ENCODE assay signal across 19 cellular contexts in the genomic region with DNA sequence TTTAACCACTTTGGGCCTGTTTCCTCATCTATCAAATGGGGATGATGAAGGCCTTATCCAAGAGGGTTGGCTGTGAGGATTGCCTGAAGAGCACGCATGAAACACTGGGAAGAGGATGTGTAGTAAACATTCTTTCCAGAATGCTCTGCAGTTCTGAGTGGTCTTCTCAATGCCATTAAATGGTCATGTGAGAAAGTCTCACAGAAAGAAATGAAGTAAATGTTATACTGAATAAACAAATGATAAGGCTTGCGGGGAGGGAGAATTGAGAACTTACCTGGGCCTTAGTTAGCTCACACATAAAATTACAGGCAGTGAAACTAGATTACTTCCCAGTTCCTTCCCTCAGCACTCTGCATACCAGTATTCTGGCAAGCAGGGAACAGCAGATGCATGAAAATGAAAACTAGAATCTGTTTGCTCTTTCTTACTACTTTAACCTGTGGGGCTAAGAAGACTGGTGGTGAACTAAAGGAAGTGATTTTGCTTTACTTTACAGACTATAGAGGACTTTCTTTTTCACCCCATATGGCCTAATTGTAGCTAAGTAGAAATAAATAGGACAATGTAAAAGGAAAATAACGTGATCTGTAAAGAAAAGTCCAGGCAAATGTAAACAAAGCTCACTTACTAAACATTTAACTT.
DNase-seq lines count a peak whose midpoint lies in the region; ATAC-seq, FAIRE-seq and TF ChIP-seq lines count a peak whose summit lies in the region.
"Had no signal": no experiment of that assay in that cellular context is flagged by ENCODE, and none has a peak within 500 bp of the region (broad histone marks: within the 10 kb centered on the region; RNA-seq: fewer than 3 reads in every experiment).

No MANE protein-coding gene starts in this region.

- 20% methylated on average over 1 of the region's 3 CpGs; no CpG with 5 or more reads in 1 of the 2 experiments for WGBS in IMR-90 (ENCODE audit: extremely low coverage in 2 of 2, insufficient read length in 1 of 2), 2 experiments
- 37% methylated on average over 3 of the region's 3 CpGs for WGBS in smooth muscle cell (ENCODE audit: low lambda C conversion rate)

- H3K27me3 ChIP-seq in IMR-90 (ENCODE audit: control insufficient read depth, insufficient read depth, low read length) = no peaks in the 10 kb centered on the region; the same call in 1 of the 2 replicates
- H3K27me3 ChIP-seq in astrocyte (ENCODE audit: insufficient read depth, low read length) = no peaks in the 10 kb centered on the region
- H3K27me3 ChIP-seq in smooth muscle cell (ENCODE audit: low read depth) = no peaks in the 10 kb centered on the region
- H3K27me3 ChIP-seq: neutrophil had no signal

- H3F3A ChIP-seq in smooth muscle cell (ENCODE audit: low read depth) = peaks cover 7% of the 10 kb centered on the region

- no TSS peak for BruUV-seq in IMR-90 (replicated peaks; lab: Mats Ljungman, UMichigan)

- no peak overlapping the region for H3K14ac ChIP-seq in IMR-90 (replicated peaks; ENCODE audit: low read depth, low read length)

- H4K5ac ChIP-seq in IMR-90 (ENCODE audit: low read depth, low read length) = no peak overlapping the region

- H2BK20ac ChIP-seq in IMR-90 (ENCODE audit: low read depth, low read length) = no peak overlapping the region

- no peak overlapping the region for H4K91ac ChIP-seq in IMR-90 (ENCODE audit: insufficient read depth, low read depth, low read length)

- no peak overlapping the region for H3K9ac ChIP-seq in IMR-90 (ENCODE audit: low read depth, low read length)
- no peak overlapping the region for H3K9ac ChIP-seq in astrocyte (ENCODE audit: low read length)
- no peak overlapping the region for H3K9ac ChIP-seq in smooth muscle cell (ENCODE audit: low read depth)

- no peak overlapping the region for H2AK5ac ChIP-seq in IMR-90 (ENCODE audit: low read depth, low read length)

- H3K4me1 Mint-ChIP-seq in astrocyte (ENCODE audit: low read depth, unreplicated experiment) = peaks cover 11% of the 10 kb centered on the region

- H2BK15ac ChIP-seq in IMR-90 (ENCODE audit: low read depth, low read length) = no peak overlapping the region

- no peak for TF ChIP-seq POLR2A in IMR-90 (IDR thresholded peaks at IDR 0.05; ENCODE audit: low read depth, low read length)

- no peak overlapping the region for H3K4me3 Mint-ChIP-seq in astrocyte (ENCODE audit: unreplicated experiment)
- H3K4me3 Mint-ChIP-seq: brain had no signal

- no peak for TF ChIP-seq CTCF in IMR-90 (conservative IDR thresholded peaks at IDR 0.05; ENCODE audit: low read depth, low read length)
- TF ChIP-seq CTCF in astrocyte (IDR thresholded peaks at IDR 0.05; ENCODE audit: insufficient read depth, low read depth, low read length) = no peak
- no peak for TF ChIP-seq CTCF in smooth muscle cell (IDR thresholded peaks at IDR 0.05; ENCODE audit: borderline replicate concordance, insufficient read depth, poor library complexity, severe bottlenecking)

- H3K9me3 ChIP-seq in IMR-90 (ENCODE audit: control insufficient read depth, insufficient read depth, low read length) (no peaks in the 10 kb centered on the region), astrocyte (ENCODE audit: insufficient read depth, low read depth, low read length) (no peaks in the 10 kb centered on the region), smooth muscle cell (replicated peaks; ENCODE audit: low read depth) (no peaks in the 10 kb centered on the region)
- H3K9me3 ChIP-seq: left ventricle myocardium inferior, neutrophil had no signal

- H3K4me2 ChIP-seq in IMR-90 (ENCODE audit: low read depth, low read length) = no peak overlapping the region
- no peak overlapping the region for H3K4me2 ChIP-seq in astrocyte (ENCODE audit: low read length)
- peak overlapping the region; percentile 44 for H3K4me2 ChIP-seq in smooth muscle cell

- no peak overlapping the region for H2BK5ac ChIP-seq in IMR-90 (ENCODE audit: low read depth, low read length, poor library complexity, severe bottlenecking)

- H3K4me3 ChIP-seq in IMR-90 (ENCODE audit: insufficient read depth, low read depth, low read length) (no peak overlapping the region), astrocyte (ENCODE audit: insufficient read depth, low read depth, low read length) (no peak overlapping the region), smooth muscle cell (no peak overlapping the region)
- H3K4me3 ChIP-seq: left ventricle myocardium inferior had no signal

- in situ Hi-C loops in IMR-90 (cut with MboI; ENCODE audit: low sequenced_read_pairs) = loop anchor here (25.0 kb wide), 1 partner anchor 404 kb away; no protein-coding TSS in a partner anchor

- H2AK9ac ChIP-seq in IMR-90 (replicated peaks; ENCODE audit: low read depth, low read length, poor library complexity) = no peak overlapping the region

- H4K20me1 ChIP-seq in IMR-90 (ENCODE audit: insufficient read depth, low read length) = no peaks in the 10 kb centered on the region
- H4K20me1 ChIP-seq in astrocyte (ENCODE audit: insufficient read depth, low read length) = no peaks in the 10 kb centered on the region
- no peaks in the 10 kb centered on the region for H4K20me1 ChIP-seq in smooth muscle cell (ENCODE audit: low read depth)

- no peak overlapping the region for H3K4ac ChIP-seq in IMR-90 (ENCODE audit: low read depth, low read length)

- ATAC-seq in GM18861 (IDR thresholded peaks at IDR 0.05; ENCODE audit: unreplicated experiment) (peak; percentile 53), IMR-90 (ENCODE audit: low read depth) (peak; percentile 21)
- ATAC-seq: activated naive CD4-positive, alpha-beta T cell treated with anti-CD3 and anti-CD28 coated beads, Interleukin-2, amount 50 U/mL, for 72 hours; esophagus mucosa; right cardiac atrium had no signal

- no peak overlapping the region for H3K27ac Mint-ChIP-seq in astrocyte (ENCODE audit: unreplicated experiment)
- H3K27ac Mint-ChIP-seq: activated naive CD4-positive, alpha-beta T cell treated with anti-CD3 and anti-CD28 coated beads, Interleukin-2, amount 50 U/mL, for 72 hours; brain had no signal

- no peaks in the 10 kb centered on the region for H3K36me3 ChIP-seq in IMR-90 (ENCODE audit: control insufficient read depth, insufficient read depth, low read length)
- no peaks in the 10 kb centered on the region for H3K36me3 ChIP-seq in astrocyte (ENCODE audit: insufficient read depth, low read length)
- no peaks in the 10 kb centered on the region for H3K36me3 ChIP-seq in smooth muscle cell (ENCODE audit: low read depth)
- H3K36me3 ChIP-seq: left ventricle myocardium inferior, neutrophil, WERI-Rb-1 had no signal

- no peaks in the 10 kb centered on the region for H3K27me3 Mint-ChIP-seq in astrocyte (ENCODE audit: low read depth, unreplicated experiment)
- H3K27me3 Mint-ChIP-seq: brain had no signal

- dilution Hi-C loops in IMR-90 (cut with HindIII; ENCODE audit: low sequenced_read_pairs, unreplicated experiment) = no loop called here

- H3K79me1 ChIP-seq in IMR-90 (ENCODE audit: low read depth in 1 of 2, low read length in 2 of 2) = no peaks in the 10 kb centered on the region

- TF ChIP-seq RAD21 in IMR-90 (IDR thresholded peaks at IDR 0.05; ENCODE audit: low read length) = no peak

- H4K8ac ChIP-seq in IMR-90 (ENCODE audit: low read depth in 2 of 2, low read length in 2 of 2) = no peak overlapping the region

- POLR2A ChIA-PET in IMR-90 (lab: Charles Lee; ENCODE audit: unreplicated experiment) = no interaction called here

- H3K18ac ChIP-seq in IMR-90 (ENCODE audit: low read depth, low read length) = no peak overlapping the region

- no peak for DNase-seq in IMR-90
- DNase-seq in astrocyte (ENCODE audit: low read depth) = no peak
- DNase-seq in smooth muscle cell (lab: John Stamatoyannopoulos, UW; ENCODE audit: unreplicated experiment) = no peak
- no peak for DNase-seq in NCI-H2227 treated with DMSO at 0.1 percent for 48 hours (lab: John Stamatoyannopoulos, UW)
- DNase-seq in hippocampal formation (lab: John Stamatoyannopoulos, UW) = no peak
- DNase-seq in head of caudate nucleus = no peak
- DNase-seq: activated CD8-positive, alpha-beta memory T cell treated with anti-CD3 and anti-CD28 coated beads for 24 hours; DND-41; left ventricle myocardium inferior; right cardiac atrium; SIG-M5; stimulated activated naive CD4-positive, alpha-beta T cell treated with Interleukin-2 at 50 U/mL for 16 hours; T-helper 1 cell; WERI-Rb-1 had no signal

- H3K27ac ChIP-seq in IMR-90 (ENCODE audit: insufficient read depth, low read length) = no peak overlapping the region
- no peak overlapping the region for H3K27ac ChIP-seq in astrocyte (ENCODE audit: low read depth, low read length)
- peak overlapping the region; percentile 82 for H3K27ac ChIP-seq in smooth muscle cell (ENCODE audit: low read depth)
- H3K27ac ChIP-seq: left ventricle myocardium inferior, neutrophil, WERI-Rb-1 had no signal

- peaks cover 3% of the 10 kb centered on the region; the same call in 1 of the 2 replicates for H3K9me1 ChIP-seq in IMR-90 (ENCODE audit: insufficient read depth, low read length)

- CTCF ChIA-PET in IMR-90 (lab: Yijun Ruan, JAX) = interaction anchor here (0.8 kb wide), 1 partner anchor 359 kb away, joined by 3 read pairs; no protein-coding TSS in a partner anchor

- H3K4me1 ChIP-seq in IMR-90 (ENCODE audit: control insufficient read depth, insufficient read depth, low read length) = peaks cover 5% of the 10 kb centered on the region; the same call in 1 of the 2 replicates
- H3K4me1 ChIP-seq in astrocyte (ENCODE audit: insufficient read depth, low read length) = no peaks in the 10 kb centered on the region
- H3K4me1 ChIP-seq in smooth muscle cell (ENCODE audit: low read depth) = peaks cover 14% of the 10 kb centered on the region
- H3K4me1 ChIP-seq: left ventricle myocardium inferior had no signal

- peak; percentile 43 for FAIRE-seq in astrocyte (lab: Jason Lieb, UNC)

- H2BK120ac ChIP-seq in IMR-90 (ENCODE audit: low read depth, low read length) = no peak overlapping the region

- no peaks in the 10 kb centered on the region for H3K79me2 ChIP-seq in astrocyte (ENCODE audit: insufficient read depth, low read length)
- no peaks in the 10 kb centered on the region for H3K79me2 ChIP-seq in smooth muscle cell (ENCODE audit: low read depth)

- no peak overlapping the region for H2AFZ ChIP-seq in IMR-90 (replicated peaks; ENCODE audit: low read length, poor library complexity)
- H2AFZ ChIP-seq in astrocyte (ENCODE audit: low read depth, low read length) = no peak overlapping the region
- no peak overlapping the region for H2AFZ ChIP-seq in smooth muscle cell (ENCODE audit: low read depth)

- no peak overlapping the region for H3K23ac ChIP-seq in IMR-90 (ENCODE audit: low read depth, low read length)

- H3K36me3 Mint-ChIP-seq in astrocyte (ENCODE audit: low read depth, unreplicated experiment) = no peaks in the 10 kb centered on the region

- H3K9me3 Mint-ChIP-seq in astrocyte (ENCODE audit: unreplicated experiment) = no peaks in the 10 kb centered on the region
- H3K9me3 Mint-ChIP-seq: activated naive CD4-positive, alpha-beta T cell treated with anti-CD3 and anti-CD28 coated beads, Interleukin-2, amount 50 U/mL, for 72 hours; brain had no signal

- no peak overlapping the region for H3K56ac ChIP-seq in IMR-90 (ENCODE audit: extremely low read depth, insufficient read depth, low read length)

- intact Hi-C loops in IMR-90 (cut with micrococcal nuclease) (loop anchor here (5.0 kb wide), 1 partner anchor 134 kb away; the partner anchor contains the start of gene CCDC6), head of caudate nucleus (cut with DNase I) (no loop called here)

TF ChIP-seq in IMR-90, 13 proteins besides CTCF, POLR2A, EP300 and RAD21 (continues in another document):
- TF ChIP-seq RCOR1 (IDR thresholded peaks at IDR 0.05; ENCODE audit: insufficient replicate concordance, low read length) (no peak), MAFK (IDR thresholded peaks at IDR 0.05; ENCODE audit: low read depth, low read length) (no peak)
